9 cellular contexts compared by ENCODE assay signal in the genomic region with DNA sequence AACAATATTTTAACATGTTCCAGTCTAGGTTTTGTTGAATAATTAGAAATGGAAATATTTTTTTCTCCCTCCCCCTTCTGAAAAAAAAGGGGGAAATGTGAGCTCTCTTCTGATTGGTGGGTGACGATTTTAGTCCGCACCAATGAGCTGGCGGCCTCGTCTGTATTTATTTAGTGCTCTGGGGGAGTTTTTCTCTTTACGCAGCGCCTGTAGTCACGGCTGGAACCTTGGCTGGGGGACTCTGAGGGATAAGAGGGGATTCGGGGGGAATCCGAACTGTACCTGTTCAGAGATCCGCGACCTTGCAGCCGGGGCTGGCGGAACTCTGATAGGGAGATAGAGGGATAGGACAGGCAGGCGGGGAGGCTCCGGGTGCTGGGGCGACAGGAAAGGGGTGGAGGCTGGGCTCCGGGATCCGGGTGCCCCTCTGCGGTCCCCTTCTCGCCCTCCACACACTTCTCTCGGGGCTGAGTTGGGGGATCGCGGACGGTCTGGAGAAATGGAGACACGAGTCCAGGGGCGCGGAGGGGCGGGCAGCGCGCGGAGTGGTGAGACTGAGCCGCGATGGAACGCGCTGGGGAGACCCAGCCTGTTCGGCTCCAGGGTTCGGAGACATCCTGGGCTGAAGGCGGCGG.
DNase-seq lines count a peak whose midpoint lies in the region; ATAC-seq, FAIRE-seq and TF ChIP-seq lines count a peak whose summit lies in the region.
"Had no signal": no experiment of that assay in that cellular context is flagged by ENCODE, and none has a peak within 500 bp of the region (broad histone marks: within the 10 kb centered on the region; RNA-seq: fewer than 3 reads in every experiment).

No MANE protein-coding gene starts in this region.

- H3K36me3 Mint-ChIP-seq in activated naive CD8-positive, alpha-beta T cell treated with anti-CD3 and anti-CD28 coated beads for 36 hours: no peaks in the 10 kb centered on the region
- H3K36me3 Mint-ChIP-seq in immature natural killer cell: peaks cover 0 to 6% (median 0%) of the 10 kb centered on the region in 3 donors

- no peak for TF ChIP-seq CTCF in left ventricle myocardium inferior (IDR thresholded peaks at IDR 0.05; ENCODE audit: borderline replicate concordance)
- no peak for TF ChIP-seq CTCF in mucosa of descending colon (IDR thresholded peaks at IDR 0.05)

- peaks cover 95% of the 10 kb centered on the region for H3K27me3 Mint-ChIP-seq in activated naive CD8-positive, alpha-beta T cell treated with anti-CD3 and anti-CD28 coated beads for 36 hours
- H3K27me3 Mint-ChIP-seq in immature natural killer cell (ENCODE audit: low read depth in 3 of 3): peaks cover 24 to 28% (median 26%) of the 10 kb centered on the region in 3 donors

- no peak for TF ChIP-seq POLR2A in H54 (IDR thresholded peaks at IDR 0.05; ENCODE audit: low read depth, low read length)

- intact Hi-C loops in left ventricle myocardium inferior (cut with micrococcal nuclease): no loop called here
- intact Hi-C loops in left cardiac atrium (cut with DNase I): loop anchor here in 1 of 2 donors (10.0 kb wide), 1 partner anchor 224 kb away; no protein-coding TSS in a partner anchor
- intact Hi-C loops in mucosa of descending colon (cut with DNase I, micrococcal nuclease): no loop called here

- H3K4me1 Mint-ChIP-seq in activated naive CD8-positive, alpha-beta T cell treated with anti-CD3 and anti-CD28 coated beads for 36 hours: peaks cover 36% of the 10 kb centered on the region
- peaks cover 14 to 17% of the 10 kb centered on the region in 2 donors for H3K4me1 Mint-ChIP-seq in immature natural killer cell

- H3K4me3 Mint-ChIP-seq in activated naive CD8-positive, alpha-beta T cell treated with anti-CD3 and anti-CD28 coated beads for 36 hours: peak overlapping the region; percentile 73
- peak overlapping the region; percentile 29 to 79 (median 73) for H3K4me3 Mint-ChIP-seq in immature natural killer cell

- H3K9me3 Mint-ChIP-seq in activated naive CD8-positive, alpha-beta T cell treated with anti-CD3 and anti-CD28 coated beads for 36 hours: no peaks in the 10 kb centered on the region
- peaks cover 0 to 6% (median 3%) of the 10 kb centered on the region in 6 donors for H3K9me3 Mint-ChIP-seq in immature natural killer cell

- FAIRE-seq in H54 (lab: Jason Lieb, UNC): no peak
- FAIRE-seq: endometrium had no signal

- ATAC-seq in left cardiac atrium: no peak
- ATAC-seq in HG02678 (IDR thresholded peaks at IDR 0.05; ENCODE audit: unreplicated experiment): no peak
- ATAC-seq in mucosa of descending colon: no peak

- no peaks in the 10 kb centered on the region for H3K36me3 ChIP-seq in left ventricle myocardium inferior
- H3K36me3 ChIP-seq in mucosa of descending colon (ENCODE audit: low read depth): no peaks in the 10 kb centered on the region

- no peak overlapping the region for H3K27ac Mint-ChIP-seq in activated naive CD8-positive, alpha-beta T cell treated with anti-CD3 and anti-CD28 coated beads for 36 hours
- H3K27ac Mint-ChIP-seq in immature natural killer cell: no peak overlapping the region

- H3K9me3 ChIP-seq in left ventricle myocardium inferior (replicated peaks) (no peaks in the 10 kb centered on the region), mucosa of descending colon (no peaks in the 10 kb centered on the region)

- H3K27ac ChIP-seq in left ventricle myocardium inferior (replicated peaks): no peak overlapping the region

- H3K4me1 ChIP-seq in left ventricle myocardium inferior (peaks cover 64% of the 10 kb centered on the region), mucosa of descending colon (ENCODE audit: low read depth) (peaks cover 8% of the 10 kb centered on the region)

- peaks cover 100% of the 10 kb centered on the region for H3K27me3 ChIP-seq in left ventricle myocardium inferior (ENCODE audit: low read depth)

- no peak for DNase-seq in left ventricle myocardium inferior
- no peak for DNase-seq in left cardiac atrium
- DNase-seq in activated naive CD8-positive, alpha-beta T cell treated with anti-CD3 and anti-CD28 coated beads for 36 hours: no peak
- no peak for DNase-seq in immature natural killer cell
- no peak for DNase-seq in H54 (ENCODE audit: insufficient read length, low spot score)
- no peak for DNase-seq in stimulated activated CD4-positive, alpha-beta T cell treated with anti-CD3 and anti-CD28 coated beads, Interleukin-4, amount 100 ng/mL, for 1 hour
- DNase-seq in mucosa of descending colon: no peak

- H3K4me3 ChIP-seq in left ventricle myocardium inferior: peak overlapping the region; percentile 73
- H3K4me3 ChIP-seq in mucosa of descending colon: no peak overlapping the region
